Comparison of ENCODE assay signal across 8 cellular contexts in genomic region chr3:71360170-71360569, GRCh38.
DNase-seq lines count a peak whose midpoint lies in the region; ATAC-seq lines count a peak whose summit lies in the region.

No MANE protein-coding gene starts in this region.

- no peaks in the 10 kb centered on the region for H3K9me3 Mint-ChIP-seq in stimulated activated naive CD8-positive, alpha-beta T cell treated with anti-CD3 and anti-CD28 coated beads, Interleukin-15, Interleukin-2, amounts not matched to agents 100 ng/mL and 50 ng/mL, for 24 hours

- H3K9me3 ChIP-seq in T-helper 17 cell (ENCODE audit: control insufficient read depth, low read length, poor library complexity, severe bottlenecking) (no peaks in the 10 kb centered on the region), MG63 (no peaks in the 10 kb centered on the region)

- no peaks in the 10 kb centered on the region for H3K36me3 ChIP-seq in MG63

- H3K4me3 Mint-ChIP-seq in T-helper 17 cell = peak overlapping the region; percentile 56
- H3K4me3 Mint-ChIP-seq in stimulated activated naive CD8-positive, alpha-beta T cell treated with anti-CD3 and anti-CD28 coated beads, Interleukin-15, Interleukin-2, amounts not matched to agents 100 ng/mL and 50 ng/mL, for 24 hours = peak overlapping the region; percentile 73

- H3K4me1 Mint-ChIP-seq in T-helper 17 cell = peaks cover 43% of the 10 kb centered on the region
- peaks cover 96% of the 10 kb centered on the region for H3K4me1 Mint-ChIP-seq in stimulated activated naive CD8-positive, alpha-beta T cell treated with anti-CD3 and anti-CD28 coated beads, Interleukin-15, Interleukin-2, amounts not matched to agents 100 ng/mL and 50 ng/mL, for 24 hours (ENCODE audit: low read depth)

- H3K27me3 Mint-ChIP-seq in T-helper 17 cell = no peaks in the 10 kb centered on the region
- H3K27me3 Mint-ChIP-seq in stimulated activated naive CD8-positive, alpha-beta T cell treated with anti-CD3 and anti-CD28 coated beads, Interleukin-15, Interleukin-2, amounts not matched to agents 100 ng/mL and 50 ng/mL, for 24 hours = no peaks in the 10 kb centered on the region

- peak; percentile 43 for DNase-seq in activated naive CD4-positive, alpha-beta T cell treated with Interleukin-2 at 50 U/mL for 16 hours
- no peak for DNase-seq in activated naive CD4-positive, alpha-beta T cell (lab: John Stamatoyannopoulos, UW)
- no peak for DNase-seq in T-helper 17 cell
- DNase-seq in CD1c-positive myeloid dendritic cell (ENCODE audit: extremely low spot score) = no peak
- no peak for DNase-seq in MG63
- no peak for DNase-seq in SKM-1 (lab: John Stamatoyannopoulos, UW; ENCODE audit: unreplicated experiment)

- peaks cover 1% of the 10 kb centered on the region for H3K36me3 Mint-ChIP-seq in T-helper 17 cell (ENCODE audit: low read depth)
- H3K36me3 Mint-ChIP-seq in stimulated activated naive CD8-positive, alpha-beta T cell treated with anti-CD3 and anti-CD28 coated beads, Interleukin-15, Interleukin-2, amounts not matched to agents 100 ng/mL and 50 ng/mL, for 24 hours (ENCODE audit: low read depth) = peaks cover 10% of the 10 kb centered on the region

- H3K27ac Mint-ChIP-seq in T-helper 17 cell = peak overlapping the region; percentile 77
- H3K27ac Mint-ChIP-seq in stimulated activated naive CD8-positive, alpha-beta T cell treated with anti-CD3 and anti-CD28 coated beads, Interleukin-15, Interleukin-2, amounts not matched to agents 100 ng/mL and 50 ng/mL, for 24 hours = peak overlapping the region; percentile 97

- H3K27me3 ChIP-seq in MG63 = no peaks in the 10 kb centered on the region

- no peak overlapping the region for H3K4me3 ChIP-seq in MG63

- ATAC-seq in HG02870 (IDR thresholded peaks at IDR 0.05; ENCODE audit: unreplicated experiment) (peak; percentile 35), T-helper 17 cell (peak; percentile 21)
